ENCODE assay signal across 28 cellular contexts in the genomic region with DNA sequence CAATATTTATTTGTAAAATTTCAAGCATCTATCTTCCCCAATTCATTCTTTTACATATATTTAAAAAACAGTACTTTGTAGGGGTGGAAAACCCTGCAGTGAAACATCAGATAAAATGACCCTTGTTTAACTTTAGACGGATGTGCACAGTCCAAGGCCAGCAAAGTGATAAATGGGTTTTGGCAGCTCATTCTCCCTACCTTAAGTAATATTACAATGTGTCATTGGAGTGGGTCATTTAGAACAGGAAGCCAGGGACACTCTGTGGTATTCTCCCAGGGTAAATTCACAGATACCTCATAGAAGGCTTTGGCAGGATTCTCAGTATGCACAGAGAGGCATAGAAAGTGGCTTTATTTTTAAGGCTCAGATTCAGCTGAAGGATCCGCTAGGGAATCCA.
A peak's percentile ranks its signal among the peaks of the same experiment; 100 is the strongest.
DNase-seq lines count a peak whose midpoint lies in the region; ATAC-seq and TF ChIP-seq lines count a peak whose summit lies in the region.
"Had no signal": no experiment of that assay in that cellular context is flagged by ENCODE, and none has a peak within 500 bp of the region (broad histone marks: within the 10 kb centered on the region; RNA-seq: fewer than 3 reads in every experiment).

No MANE protein-coding gene starts in this region.

- DNase-seq in EH (ENCODE audit: low read depth), result peak; percentile 44
- DNase-seq in NCI-H226, result peak; percentile 43
- peak; percentile 46 for DNase-seq in astrocyte of the spinal cord (ENCODE audit: low read depth, low spot score)
- DNase-seq in lung microvascular endothelial cell (ENCODE audit: low read depth in 2 of 2), result peak; percentile 75 to 89
- DNase-seq in stomach, result no peak
- DNase-seq in stimulated activated CD4-positive, alpha-beta T cell treated with anti-CD3 and anti-CD28 coated beads, Interleukin-1b, Interleukin-23, amount 100 ng/mL, for 48 hours, result no peak
- DNase-seq in foreskin melanocyte, result no peak
- DNase-seq: activated CD4-positive, alpha-beta T cell treated with anti-CD3 and anti-CD28 coated beads, Interleukin-2, amount 10 ng/mL, durations not matched to agents 7 days and 5 days; activated gamma-delta T cell treated with Interleukin-2 at 50 U/mL for 16 hours; activated T-cell treated with anti-CD3 and anti-CD28 coated beads, Interleukin-2, amount 50 U/mL, for 24 hours; BE2C; CD8-positive, alpha-beta memory T cell; DMS53; effector memory CD4-positive, alpha-beta T cell; foreskin keratinocyte; hippocampal formation; immature natural killer cell; left lung; natural killer cell; NCI-H1694 treated with DMSO at 0.1 percent for 48 hours; NCI-H2171 treated with DMSO at 0.1 percent for 48 hours; NCI-H524 treated with DMSO at 0.1 percent for 48 hours; SJCRH30; stimulated activated CD4-positive, alpha-beta T cell treated with anti-CD3 and anti-CD28 coated beads, Interleukin-2, amount 100 ng/mL, for 24 hours; trophoblast cell had no signal

- H3K9me3 ChIP-seq in stomach, result peaks cover 0 to 10% (median 4%) of the 10 kb centered on the region in 4 donors
- H3K9me3 ChIP-seq: BE2C, SJCRH30 had no signal

- TF ChIP-seq CTCF in astrocyte of the spinal cord (IDR thresholded peaks at IDR 0.05; ENCODE audit: low read depth, low read length) (no peak), stomach (IDR thresholded peaks at IDR 0.05) (no peak)

- no peak for ATAC-seq in HG03469 (IDR thresholded peaks at IDR 0.05; ENCODE audit: unreplicated experiment)
- ATAC-seq: foreskin keratinocyte, left lung, natural killer cell, WTC11 had no signal

- H3K27me3 ChIP-seq in stomach, result no peaks in the 10 kb centered on the region
- H3K27me3 ChIP-seq: BE2C, foreskin keratinocyte, left lung, SJCRH30 had no signal

- TF ChIP-seq EP300 in stomach (IDR thresholded peaks at IDR 0.05), result no peak

- no peaks in the 10 kb centered on the region for H3K36me3 ChIP-seq in stomach
- H3K36me3 ChIP-seq: BE2C, left lung, SJCRH30 had no signal

- no peak overlapping the region for H3K27ac ChIP-seq in stomach
- H3K27ac ChIP-seq: foreskin keratinocyte, left lung, SJCRH30 had no signal

- intact Hi-C loops in stomach (cut with DNase I; ENCODE audit: low total_unique reads), result no loop called here

- in situ Hi-C loops in astrocyte of the spinal cord (cut with HindIII; ENCODE audit: low sequenced_read_pairs), result no loop called here

- H3K4me3 ChIP-seq in astrocyte of the spinal cord (ENCODE audit: low read depth, low read length) (no peak overlapping the region), stomach (no peak overlapping the region)
- H3K4me3 ChIP-seq: left lung, SJCRH30, smooth muscle cell had no signal

- H3K4me1 ChIP-seq in stomach, result no peaks in the 10 kb centered on the region
- H3K4me1 ChIP-seq: left lung, SJCRH30 had no signal

- WGBS in stomach, 5 donors, result 73 to 84% (median 80%) methylated on average over 2 of the region's 2 CpGs

- TF ChIP-seq POLR2A in stomach (IDR thresholded peaks at IDR 0.05), result no peak

Comparison
In these comparisons a context has a peak if more than half of its experiments do, and no peak if none do; other contexts are left out.
1. DNase-seq: peak in EH (single experiment), NCI-H226 (single experiment), astrocyte of the spinal cord (single experiment) and lung microvascular endothelial cell (2 of 2); none in stomach (single experiment), stimulated activated CD4-positive, alpha-beta T cell treated with anti-CD3 and anti-CD28 coated beads, Interleukin-1b, Interleukin-23, amount 100 ng/mL, for 48 hours (single experiment) and foreskin melanocyte (single experiment).